ENCODE assay signal across 22 cellular contexts in the genomic region with DNA sequence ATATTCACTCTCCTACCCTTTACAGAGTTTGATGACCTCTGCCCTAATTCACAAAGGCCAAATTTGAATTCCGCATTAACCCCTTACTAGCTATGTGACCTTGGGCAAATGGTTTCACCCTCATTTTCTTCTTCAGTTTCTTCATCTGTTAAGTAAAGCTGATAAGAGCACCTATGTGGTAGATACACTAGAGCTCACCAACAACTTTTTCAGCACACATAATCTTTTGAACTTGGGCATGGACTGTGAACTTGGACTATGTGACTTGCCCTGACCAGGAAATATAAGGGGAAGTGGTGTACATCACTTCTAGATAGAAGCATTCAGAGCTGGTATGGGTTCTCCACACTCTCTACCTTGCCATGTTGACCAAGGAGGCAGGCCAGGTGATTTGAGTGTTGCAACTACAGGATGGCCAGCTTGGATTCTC.
"Had no signal": no experiment of that assay in that cellular context is flagged by ENCODE, and none has a peak within 500 bp of the region (broad histone marks: within the 10 kb centered on the region; RNA-seq: fewer than 3 reads in every experiment).

No MANE protein-coding gene starts in this region.

- H3K4me3 ChIP-seq: coronary artery, heart right ventricle, spleen, testis, upper lobe of left lung had no signal

- H3K27me3 ChIP-seq: heart right ventricle, spleen, testis, upper lobe of left lung had no signal

- H3K4me1 Mint-ChIP-seq: activated naive CD8-positive, alpha-beta T cell treated with anti-CD3 and anti-CD28 coated beads for 36 hours had no signal

- ATAC-seq: activated CD4-positive, alpha-beta T cell treated with anti-CD3 and anti-CD28 coated beads for 36 hours; activated T-cell treated with anti-CD3 and anti-CD28 coated beads, Interleukin-2, amount 50 U/mL, for 4 hours; heart right ventricle; left ventricle myocardium superior; WTC11 had no signal

- H3K27me3 Mint-ChIP-seq: activated CD4-positive, alpha-beta T cell treated with anti-CD3 and anti-CD28 coated beads for 36 hours; activated naive CD8-positive, alpha-beta T cell treated with anti-CD3 and anti-CD28 coated beads for 36 hours had no signal

- H3K36me3 Mint-ChIP-seq: activated naive CD8-positive, alpha-beta T cell treated with anti-CD3 and anti-CD28 coated beads for 36 hours had no signal

- H3K9me3 ChIP-seq: testis, upper lobe of left lung had no signal

- H3K36me3 ChIP-seq: heart right ventricle, spleen, upper lobe of left lung had no signal

- DNase-seq: activated CD4-positive, alpha-beta T cell treated with anti-CD3 and anti-CD28 coated beads for 36 hours; activated CD4-positive, alpha-beta T cell treated with anti-CD3 and anti-CD28 coated beads, Interleukin-2, amount 50 U/mL, for 4 hours; activated CD8-positive, alpha-beta memory T cell treated with anti-CD3 and anti-CD28 coated beads, Interleukin-2, amount 50 U/mL, for 48 hours; activated naive CD4-positive, alpha-beta T cell treated with Interleukin-2 at 50 U/mL for 16 hours; activated naive CD8-positive, alpha-beta T cell treated with anti-CD3 and anti-CD28 coated beads for 36 hours; activated T-cell treated with anti-CD3 and anti-CD28 coated beads, Interleukin-2, amount 50 U/mL, for 4 hours; heart right ventricle; left ventricle myocardium superior; nephron progenitor cell; spleen; stimulated activated CD4-positive, alpha-beta T cell treated with anti-CD3 and anti-CD28 coated beads, Interleukin-4, amount 100 ng/mL, for 1 hour; stimulated activated naive CD4-positive, alpha-beta T cell; T1000; testis; upper lobe of left lung had no signal

- H3K9me3 Mint-ChIP-seq: activated naive CD8-positive, alpha-beta T cell treated with anti-CD3 and anti-CD28 coated beads for 36 hours had no signal

- H3K27ac ChIP-seq: coronary artery, epithelial cell of prostate, heart right ventricle, spleen, testis, upper lobe of left lung had no signal

- H3K27ac Mint-ChIP-seq: activated CD4-positive, alpha-beta T cell treated with anti-CD3 and anti-CD28 coated beads for 36 hours; activated naive CD8-positive, alpha-beta T cell treated with anti-CD3 and anti-CD28 coated beads for 36 hours; nephron progenitor cell; T-helper 1 cell treated with Interleukin-12 subunit alpha and Interleukin-12 subunit beta and Interleukin-4 antibody, amounts not matched to agents 30 μg/mL and 1 μg/mL, for 36 hours; WTC11 had no signal

- FAIRE-seq: astrocyte, bronchial epithelial cell, keratinocyte had no signal

- H3K4me3 Mint-ChIP-seq: activated CD4-positive, alpha-beta T cell treated with anti-CD3 and anti-CD28 coated beads for 36 hours; activated naive CD8-positive, alpha-beta T cell treated with anti-CD3 and anti-CD28 coated beads for 36 hours; activated T-cell treated with anti-CD3 and anti-CD28 coated beads, Interleukin-2, amount 50 U/mL, for 4 hours; nephron progenitor cell; T-helper 1 cell treated with Interleukin-12 subunit alpha and Interleukin-12 subunit beta and Interleukin-4 antibody, amounts not matched to agents 30 μg/mL and 1 μg/mL, for 36 hours; WTC11 had no signal
